In genomic region chr14:60091550-60092511, GRCh38 we compare ENCODE assay signal across 1 cellular context.
A peak's percentile ranks its signal among the peaks of the same experiment; 100 is the strongest.
TF ChIP-seq lines count a peak whose summit lies in the region.

PCNX4 (plus strand) TSS chr14:60091923; CDS start chr14:60107639, 15,716 bp downstream.

TF ChIP-seq in HepG2, 621 proteins besides CTCF, POLR2A, EP300 and RAD21 (continued from another document and continues in another):
- TF ChIP-seq ZNF280B (CRISPR knock-in tag; IDR thresholded peaks at IDR 0.05; ENCODE audit: borderline replicate concordance) (peak; percentile 97), JUND (CRISPR knock-in tag; IDR thresholded peaks at IDR 0.05) (peak; percentile 83; the same call in 1 of the 2 replicates), SETDB1 (CRISPR knock-in tag; IDR thresholded peaks at IDR 0.05; ENCODE audit: borderline replicate concordance) (no peak), TGIF2 (CRISPR knock-in tag; IDR thresholded peaks at IDR 0.05) (peak; percentile 77), ZBTB40 (IDR thresholded peaks at IDR 0.05) (no peak), ZBTB40 (CRISPR knock-in tag; IDR thresholded peaks at IDR 0.05) (peak; percentile 87), ZNF263 (CRISPR knock-in tag; IDR thresholded peaks at IDR 0.05) (0 out of 2 replicates have a peak, but pooled peaks have one; percentile 61), ZNF331 (CRISPR knock-in tag; IDR thresholded peaks at IDR 0.05) (peak; percentile 92), ZNF557 (CRISPR knock-in tag; IDR thresholded peaks at IDR 0.05) (peak; percentile 94; the same call in 1 of the 2 replicates), ZNF564 (CRISPR knock-in tag; IDR thresholded peaks at IDR 0.05) (peak; percentile 94), ZEB1 (IDR thresholded peaks at IDR 0.05; ENCODE audit: insufficient replicate concordance, low read depth) (no peak), ARID4A (CRISPR knock-in tag; IDR thresholded peaks at IDR 0.05; ENCODE audit: borderline replicate concordance) (peak; percentile 95; the same call in 1 of the 2 replicates), ZNF550 (CRISPR knock-in tag; IDR thresholded peaks at IDR 0.05; ENCODE audit: borderline replicate concordance) (no peak), MAFG (CRISPR knock-in tag; IDR thresholded peaks at IDR 0.05) (0 out of 2 replicates have a peak, but pooled peaks have one; percentile 37), SMC3 (IDR thresholded peaks at IDR 0.05; ENCODE audit: low read length) (no peak), THYN1 (CRISPR knock-in tag; IDR thresholded peaks at IDR 0.05; ENCODE audit: borderline replicate concordance, low read depth) (no peak), ZNF615 (CRISPR knock-in tag; IDR thresholded peaks at IDR 0.05; ENCODE audit: borderline replicate concordance) (no peak), TBP (CRISPR knock-in tag; IDR thresholded peaks at IDR 0.05) (0 out of 2 replicates have a peak, but pooled peaks have one; percentile 19), WIZ (CRISPR knock-in tag; IDR thresholded peaks at IDR 0.05) (no peak; the same call in none of the 2 replicates), JUN (CRISPR knock-in tag; IDR thresholded peaks at IDR 0.05) (peak; percentile 81), EHMT2 (IDR thresholded peaks at IDR 0.05; ENCODE audit: borderline replicate concordance, low read depth, low read length) (no peak), THAP8 (CRISPR knock-in tag; IDR thresholded peaks at IDR 0.05; ENCODE audit: borderline replicate concordance) (no peak), ZNF207 (IDR thresholded peaks at IDR 0.05; ENCODE audit: borderline replicate concordance) (no peak), NCOA1 (CRISPR knock-in tag; IDR thresholded peaks at IDR 0.05) (no peak), SRY (CRISPR knock-in tag; IDR thresholded peaks at IDR 0.05) (peak; percentile 97), SIN3A (IDR thresholded peaks at IDR 0.05; ENCODE audit: borderline replicate concordance, low read depth, low read length) (peak; percentile 79; the same call in 1 of the 2 replicates), CEBPG (CRISPR knock-in tag; IDR thresholded peaks at IDR 0.05) (peak; percentile 95), MAF1 (CRISPR knock-in tag; IDR thresholded peaks at IDR 0.05; ENCODE audit: borderline replicate concordance) (0 out of 2 replicates have a peak, but pooled peaks have one; percentile 25), NR1H2 (CRISPR knock-in tag; IDR thresholded peaks at IDR 0.05; ENCODE audit: borderline replicate concordance, low read depth) (0 out of 2 replicates have a peak, but pooled peaks have one; percentile 87), HOXA5 (CRISPR knock-in tag; IDR thresholded peaks at IDR 0.05) (peak; percentile 95), ELF4 (CRISPR knock-in tag; IDR thresholded peaks at IDR 0.05; ENCODE audit: borderline replicate concordance) (no peak), ZNF431 (CRISPR knock-in tag; IDR thresholded peaks at IDR 0.05; ENCODE audit: borderline replicate concordance, low read depth) (peak; percentile 57), RAD51 (IDR thresholded peaks at IDR 0.05; ENCODE audit: borderline replicate concordance) (no peak), ZNF782 (CRISPR knock-in tag; IDR thresholded peaks at IDR 0.05; ENCODE audit: borderline replicate concordance) (peak; percentile 99), HNRNPK (IDR thresholded peaks at IDR 0.05; ENCODE audit: low read depth, low read length, poor library complexity, severe bottlenecking) (no peak), ZNF878 (CRISPR knock-in tag; IDR thresholded peaks at IDR 0.05) (peak; percentile 39; the same call in 1 of the 2 replicates), ZNF180 (CRISPR knock-in tag; IDR thresholded peaks at IDR 0.05; ENCODE audit: borderline replicate concordance, low read depth) (no peak), POLR2AphosphoS2 (IDR thresholded peaks at IDR 0.05; ENCODE audit: low read depth, low read length) (peak; percentile 64; the same call in 1 of the 2 replicates), SMARCC2 (IDR thresholded peaks at IDR 0.05) (no peak), ZBTB1 (CRISPR knock-in tag; IDR thresholded peaks at IDR 0.05; ENCODE audit: borderline replicate concordance) (no peak), MAFF (IDR thresholded peaks at IDR 0.05; ENCODE audit: low read depth, low read length) (no peak), ZSCAN31 (CRISPR knock-in tag; IDR thresholded peaks at IDR 0.05; ENCODE audit: low read depth) (peak; percentile 65; the same call in 1 of the 2 replicates), THAP7 (CRISPR knock-in tag; IDR thresholded peaks at IDR 0.05) (peak; percentile 94; the same call in 1 of the 2 replicates), ZUFSP (CRISPR knock-in tag; IDR thresholded peaks at IDR 0.05; ENCODE audit: borderline replicate concordance) (no peak), NFE2L1 (CRISPR knock-in tag; IDR thresholded peaks at IDR 0.05; ENCODE audit: borderline replicate concordance) (no peak), DBP (CRISPR knock-in tag; IDR thresholded peaks at IDR 0.05; ENCODE audit: not compliant biosample characterization) (peak; percentile 92)
